11 cellular contexts compared by ENCODE assay signal in genomic region chr14:91351508-91351853, GRCh38.
DNase-seq lines count a peak whose midpoint lies in the region; FAIRE-seq and TF ChIP-seq lines count a peak whose summit lies in the region.
"Had no signal": no experiment of that assay in that cellular context is flagged by ENCODE, and none has a peak within 500 bp of the region (broad histone marks: within the 10 kb centered on the region; RNA-seq: fewer than 3 reads in every experiment).

No MANE protein-coding gene starts in this region.

- H3K4me2 ChIP-seq in BLaER1, result peak overlapping the region; percentile 87

- H3K9me3 ChIP-seq in BLaER1 (0 out of 2 replicates have a peak, but pooled peaks cover 4% of the 10 kb centered on the region), mucosa of rectum (ENCODE audit: control insufficient read depth in 2 of 2, low read length in 2 of 2) (no peaks in the 10 kb centered on the region), tibial artery (no peaks in the 10 kb centered on the region)

- no peak for FAIRE-seq in frontal cortex (lab: Jason Lieb, UNC)
- FAIRE-seq: HTR-8/SVneo had no signal

- H3K27ac ChIP-seq in BLaER1 (peak overlapping the region; percentile 37), mucosa of rectum (ENCODE audit: low read depth in 2 of 2, low read length in 2 of 2) (peak overlapping the region; percentile 15 to 70), tibial artery (no peak overlapping the region)
- H3K27ac ChIP-seq: C4-2B had no signal

- no peaks in the 10 kb centered on the region for H3K9me3 Mint-ChIP-seq in activated naive CD8-positive, alpha-beta T cell (ENCODE audit: low read depth)
- no peaks in the 10 kb centered on the region for H3K9me3 Mint-ChIP-seq in endothelial cell (ENCODE audit: unreplicated experiment)

- H3K9ac ChIP-seq in BLaER1, result peak overlapping the region; percentile 56; the same call in 1 of the 2 replicates
- H3K9ac ChIP-seq in mucosa of rectum (ENCODE audit: low read depth in 1 of 2, low read length in 2 of 2), result no peak overlapping the region

- H3K36me3 ChIP-seq in BLaER1 (peaks cover 28% of the 10 kb centered on the region), mucosa of rectum (ENCODE audit: control insufficient read depth in 2 of 2, insufficient read depth in 2 of 2, low read length in 2 of 2) (peaks cover 0 to 4% of the 10 kb centered on the region in 2 donors), tibial artery (no peaks in the 10 kb centered on the region)

- H3K27me3 ChIP-seq in BLaER1 (no peaks in the 10 kb centered on the region), mucosa of rectum (ENCODE audit: control insufficient read depth in 2 of 2, insufficient read depth in 2 of 2, low read length in 2 of 2) (no peaks in the 10 kb centered on the region), tibial artery (peaks cover 0 to 7% of the 10 kb centered on the region in 2 donors)

- peak overlapping the region; percentile 82 for H3K4me3 Mint-ChIP-seq in activated naive CD8-positive, alpha-beta T cell
- H3K4me3 Mint-ChIP-seq in endothelial cell (ENCODE audit: unreplicated experiment), result no peak overlapping the region

- H4K20me1 ChIP-seq in BLaER1, result peaks cover 92% of the 10 kb centered on the region

- H3K27ac Mint-ChIP-seq in activated naive CD8-positive, alpha-beta T cell, result peak overlapping the region; percentile 93
- no peak overlapping the region for H3K27ac Mint-ChIP-seq in endothelial cell (ENCODE audit: unreplicated experiment)

- TF ChIP-seq CTCF in GM12865 (IDR thresholded peaks at IDR 0.05; ENCODE audit: insufficient read depth, low read depth, low read length, missing control alignments), result no peak
- no peak for TF ChIP-seq CTCF in endothelial cell (IDR thresholded peaks at IDR 0.05; ENCODE audit: unreplicated experiment)
- no peak for TF ChIP-seq CTCF in tibial artery (IDR thresholded peaks at IDR 0.05)

- H3K4me3 ChIP-seq in BLaER1 (peak overlapping the region; percentile 44), GM12865 (ENCODE audit: low read depth, low read length) (peak overlapping the region; percentile 62), mucosa of rectum (ENCODE audit: low read length in 2 of 2) (peak overlapping the region in 1 of 2 donors; percentile 49), tibial artery (peak overlapping the region in 1 of 2 donors; percentile 36)

- H3K4me1 ChIP-seq in BLaER1 (peaks cover 89% of the 10 kb centered on the region), mucosa of rectum (ENCODE audit: control insufficient read depth in 2 of 2, insufficient read depth in 2 of 2, low read length in 2 of 2) (peaks cover 31 to 42% of the 10 kb centered on the region in 2 donors), tibial artery (peaks cover 0 to 10% (median 4%) of the 10 kb centered on the region in 4 donors)

- intact Hi-C loops in tibial artery (cut with DNase I; ENCODE audit: low total_unique reads), result no loop called here

- no peak for DNase-seq in GM12865 (ENCODE audit: low read depth)
- no peak for DNase-seq in endothelial cell (ENCODE audit: low spot score)
- DNase-seq in tibial artery, result no peak
- no peak for DNase-seq in H4 (ENCODE audit: low spot score)
- DNase-seq in frontal cortex (ENCODE audit: low spot score in 2 of 2), result no peak
- DNase-seq: erythroblast had no signal

- no peaks in the 10 kb centered on the region for H3K27me3 Mint-ChIP-seq in activated naive CD8-positive, alpha-beta T cell
- H3K27me3 Mint-ChIP-seq in endothelial cell (ENCODE audit: unreplicated experiment), result peaks cover 4% of the 10 kb centered on the region

- H3K36me3 Mint-ChIP-seq in activated naive CD8-positive, alpha-beta T cell, result peaks cover 2% of the 10 kb centered on the region
- H3K36me3 Mint-ChIP-seq in endothelial cell (ENCODE audit: low read depth, unreplicated experiment), result peaks cover 8% of the 10 kb centered on the region

- peaks cover 96% of the 10 kb centered on the region for H3K4me1 Mint-ChIP-seq in activated naive CD8-positive, alpha-beta T cell (ENCODE audit: low read depth)
- H3K4me1 Mint-ChIP-seq in endothelial cell (ENCODE audit: unreplicated experiment), result peaks cover 25% of the 10 kb centered on the region

Comparison
In these comparisons a context has a peak if more than half of its experiments do, and no peak if none do; other contexts are left out.
1. H3K27ac ChIP-seq: peak in BLaER1 (single experiment) and mucosa of rectum (2 of 2); none in tibial artery (0 of 2).